ENCODE assay signal across 1 cellular context in genomic region chr18:11851156-11852047, GRCh38.
TF ChIP-seq lines count a peak whose summit lies in the region.

TSS of gene CHMP1B (plus strand) at chr18:11851413. CDS start at chr18:11851512, 99 bp downstream.

TF ChIP-seq in K562, 482 proteins besides CTCF, POLR2A, EP300 and RAD21 (continued from another document and continues in another):
- no peak for TF ChIP-seq ZNF12 (CRISPR knock-in tag; IDR thresholded peaks at IDR 0.05)
- no peak for TF ChIP-seq MEF2D (tag; conservative IDR thresholded peaks at IDR 0.05; ENCODE audit: low read depth)
- TF ChIP-seq CUX1 (CRISPR knock-in tag; IDR thresholded peaks at IDR 0.05): no peak
- TF ChIP-seq ZNF316 (IDR thresholded peaks at IDR 0.05): no peak
- peak; percentile 87 for TF ChIP-seq CBX1 (IDR thresholded peaks at IDR 0.05; ENCODE audit: low read depth)
- peak; percentile 86 for TF ChIP-seq KHSRP (IDR thresholded peaks at IDR 0.05)
- TF ChIP-seq ZNF232 (CRISPR knock-in tag; IDR thresholded peaks at IDR 0.05): no peak
- 0 out of 2 replicates have a peak, but pooled peaks have one; percentile 9 for TF ChIP-seq ZNF41 (CRISPR knock-in tag; conservative IDR thresholded peaks at IDR 0.05)
- TF ChIP-seq ZFP36 (IDR thresholded peaks at IDR 0.05; ENCODE audit: low read depth, low read length, partially characterized antibody): peak; percentile 44
- no peak for TF ChIP-seq ZNF512 (tag; IDR thresholded peaks at IDR 0.05)
- peak; percentile 66; the same call in 1 of the 2 replicates for TF ChIP-seq ETV5 (CRISPR knock-in tag; IDR thresholded peaks at IDR 0.05; ENCODE audit: low read depth)
- TF ChIP-seq ZNF253 (CRISPR knock-in tag; conservative IDR thresholded peaks at IDR 0.05): no peak
- TF ChIP-seq, protein P1, sequence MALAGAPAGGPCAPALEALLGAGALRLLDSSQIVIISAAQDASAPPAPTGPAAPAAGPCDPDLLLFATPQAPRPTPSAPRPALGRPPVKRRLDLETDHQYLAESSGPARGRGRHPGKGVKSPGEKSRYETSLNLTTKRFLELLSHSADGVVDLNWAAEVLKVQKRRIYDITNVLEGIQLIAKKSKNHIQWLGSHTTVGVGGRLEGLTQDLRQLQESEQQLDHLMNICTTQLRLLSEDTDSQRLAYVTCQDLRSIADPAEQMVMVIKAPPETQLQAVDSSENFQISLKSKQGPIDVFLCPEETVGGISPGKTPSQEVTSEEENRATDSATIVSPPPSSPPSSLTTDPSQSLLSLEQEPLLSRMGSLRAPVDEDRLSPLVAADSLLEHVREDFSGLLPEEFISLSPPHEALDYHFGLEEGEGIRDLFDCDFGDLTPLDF (CRISPR knock-in tag; IDR thresholded peaks at IDR 0.05): 0 out of 2 replicates have a peak, but pooled peaks have one; percentile 43
- TF ChIP-seq E2F8 (IDR thresholded peaks at IDR 0.05; ENCODE audit: low read depth, partially characterized antibody): peak; percentile 88
- TF ChIP-seq SLC30A9 (CRISPR knock-in tag; IDR thresholded peaks at IDR 0.05): no peak
- no peak for TF ChIP-seq TSHZ1 (CRISPR knock-in tag; IDR thresholded peaks at IDR 0.05)
- no peak for TF ChIP-seq STAT5B (CRISPR knock-in tag; IDR thresholded peaks at IDR 0.05)
- TF ChIP-seq ARID4B (CRISPR knock-in tag; IDR thresholded peaks at IDR 0.05): peak; percentile 54; the same call in 1 of the 2 replicates
- TF ChIP-seq ARID2 (IDR thresholded peaks at IDR 0.05): no peak
- TF ChIP-seq TRIM24 (IDR thresholded peaks at IDR 0.05): no peak
- TF ChIP-seq KDM1A (IDR thresholded peaks at IDR 0.05): no peak
- TF ChIP-seq, protein P2, sequence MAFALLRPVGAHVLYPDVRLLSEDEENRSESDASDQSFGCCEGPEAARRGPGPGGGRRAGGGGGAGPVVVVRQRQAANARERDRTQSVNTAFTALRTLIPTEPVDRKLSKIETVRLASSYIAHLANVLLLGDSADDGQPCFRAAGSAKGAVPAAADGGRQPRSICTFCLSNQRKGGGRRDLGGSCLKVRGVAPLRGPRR (CRISPR knock-in tag; IDR thresholded peaks at IDR 0.05): no peak
- TF ChIP-seq HMGN3 (IDR thresholded peaks at IDR 0.05; ENCODE audit: borderline replicate concordance, extremely low read depth, insufficient read length, low read depth, low read length): peak; percentile 90
- TF ChIP-seq, protein P3, sequence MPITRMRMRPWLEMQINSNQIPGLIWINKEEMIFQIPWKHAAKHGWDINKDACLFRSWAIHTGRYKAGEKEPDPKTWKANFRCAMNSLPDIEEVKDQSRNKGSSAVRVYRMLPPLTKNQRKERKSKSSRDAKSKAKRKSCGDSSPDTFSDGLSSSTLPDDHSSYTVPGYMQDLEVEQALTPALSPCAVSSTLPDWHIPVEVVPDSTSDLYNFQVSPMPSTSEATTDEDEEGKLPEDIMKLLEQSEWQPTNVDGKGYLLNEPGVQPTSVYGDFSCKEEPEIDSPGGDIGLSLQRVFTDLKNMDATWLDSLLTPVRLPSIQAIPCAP (CRISPR knock-in tag; IDR thresholded peaks at IDR 0.05; ENCODE audit: borderline replicate concordance): no peak
- no peak for TF ChIP-seq FOS (IDR thresholded peaks at IDR 0.05; ENCODE audit: extremely low read depth, insufficient read length)
- TF ChIP-seq CHAMP1 (IDR thresholded peaks at IDR 0.05): no peak
- peak; percentile 98 for TF ChIP-seq TAF1 (IDR thresholded peaks at IDR 0.05; ENCODE audit: control insufficient read depth, extremely low read depth, insufficient read depth, low read length, severe bottlenecking)
- TF ChIP-seq ZNF217 (CRISPR knock-in tag; IDR thresholded peaks at IDR 0.05): no peak
- 0 out of 2 replicates have a peak, but pooled peaks have one; percentile 38 for TF ChIP-seq ZNF766 (CRISPR knock-in tag; conservative IDR thresholded peaks at IDR 0.05)
- TF ChIP-seq CBFA2T3 (IDR thresholded peaks at IDR 0.05): no peak
- TF ChIP-seq CTBP1 (IDR thresholded peaks at IDR 0.05; ENCODE audit: borderline replicate concordance): no peak; the same call in 1 of the 2 replicates
- TF ChIP-seq PHF21A (IDR thresholded peaks at IDR 0.05; ENCODE audit: borderline replicate concordance, low read depth): no peak
- TF ChIP-seq SPI1 (IDR thresholded peaks at IDR 0.05; ENCODE audit: borderline replicate concordance, low read depth, low read length): peak; percentile 98
- TF ChIP-seq PRPF4 (IDR thresholded peaks at IDR 0.05; ENCODE audit: insufficient read depth, low read depth, low read length, poor library complexity, severe bottlenecking): no peak
- TF ChIP-seq TAF7 (tag; IDR thresholded peaks at IDR 0.05): peak; percentile 88
- no peak for TF ChIP-seq KLF13 (tag; IDR thresholded peaks at IDR 0.05; ENCODE audit: borderline replicate concordance, low read depth)
